ENCODE assay signal across 1 cellular context in genomic region chr6:21354805-21355238, GRCh38.
A peak's percentile ranks its signal among the peaks of the same experiment; 100 is the strongest.
TF ChIP-seq lines count a peak whose summit lies in the region.

No MANE protein-coding gene starts in this region.

TF ChIP-seq in HepG2, 621 proteins besides CTCF, POLR2A, EP300 and RAD21 (continued from another document and continues in another):
- TF ChIP-seq ZNF775 (CRISPR knock-in tag; IDR thresholded peaks at IDR 0.05; ENCODE audit: borderline replicate concordance) (no peak), TCF12 (IDR thresholded peaks at IDR 0.05) (no peak), TCF12 (CRISPR knock-in tag; IDR thresholded peaks at IDR 0.05) (no peak), ZNF496 (CRISPR knock-in tag; IDR thresholded peaks at IDR 0.05; ENCODE audit: insufficient replicate concordance) (no peak), ARID5B (CRISPR knock-in tag; IDR thresholded peaks at IDR 0.05) (peak; percentile 94), YEATS4 (CRISPR knock-in tag; IDR thresholded peaks at IDR 0.05; ENCODE audit: borderline replicate concordance) (peak; percentile 41; the same call in 1 of the 2 replicates), SPEN (CRISPR knock-in tag; IDR thresholded peaks at IDR 0.05; ENCODE audit: low read depth) (peak; percentile 31; the same call in 1 of the 2 replicates), KAT8 (CRISPR knock-in tag; IDR thresholded peaks at IDR 0.05) (peak; percentile 68), ZNF615 (CRISPR knock-in tag; IDR thresholded peaks at IDR 0.05; ENCODE audit: borderline replicate concordance) (no peak), KDM6A (CRISPR knock-in tag; IDR thresholded peaks at IDR 0.05; ENCODE audit: low read depth) (peak; percentile 59; the same call in 1 of the 2 replicates), SOX5 (CRISPR knock-in tag; IDR thresholded peaks at IDR 0.05; ENCODE audit: borderline replicate concordance) (peak; percentile 87), NCOR1 (IDR thresholded peaks at IDR 0.05; ENCODE audit: borderline replicate concordance, low read length) (peak; percentile 56; the same call in 1 of the 2 replicates), ZSCAN25 (CRISPR knock-in tag; IDR thresholded peaks at IDR 0.05) (peak; percentile 85), ATAD3A (CRISPR knock-in tag; IDR thresholded peaks at IDR 0.05) (no peak), FOXK1 (CRISPR knock-in tag; IDR thresholded peaks at IDR 0.05; ENCODE audit: borderline replicate concordance, low read depth) (peak; percentile 55; the same call in 1 of the 2 replicates), ZNF891 (CRISPR knock-in tag; IDR thresholded peaks at IDR 0.05) (no peak), RARA (CRISPR knock-in tag; IDR thresholded peaks at IDR 0.05) (peak; percentile 81), TBX2 (CRISPR knock-in tag; IDR thresholded peaks at IDR 0.05; ENCODE audit: borderline replicate concordance) (peak; percentile 38; the same call in 1 of the 2 replicates), HMG20B (CRISPR knock-in tag; conservative IDR thresholded peaks at IDR 0.05) (no peak), EHMT2 (IDR thresholded peaks at IDR 0.05; ENCODE audit: borderline replicate concordance, low read depth, low read length) (peak; percentile 48; the same call in 1 of the 2 replicates), GATAD2A (CRISPR knock-in tag; IDR thresholded peaks at IDR 0.05) (peak; percentile 65), POGZ (CRISPR knock-in tag; IDR thresholded peaks at IDR 0.05) (peak; percentile 53; the same call in 1 of the 2 replicates), SOX13 (IDR thresholded peaks at IDR 0.05) (no peak), SOX13 (CRISPR knock-in tag; conservative IDR thresholded peaks at IDR 0.05 in 1 of 2, IDR thresholded peaks at IDR 0.05 in 1 of 2) (peak in 1 of 2 experiments; percentile 58; a peak in 1 of 4 replicates), HNF1B (CRISPR knock-in tag; IDR thresholded peaks at IDR 0.05) (peak; percentile 69; the same call in 1 of the 2 replicates), PITX1 (CRISPR knock-in tag; IDR thresholded peaks at IDR 0.05) (peak; percentile 55; the same call in 1 of the 2 replicates), PHF21A (CRISPR knock-in tag; IDR thresholded peaks at IDR 0.05) (peak; percentile 61; the same call in 1 of the 2 replicates), PAXIP1 (CRISPR knock-in tag; conservative IDR thresholded peaks at IDR 0.05) (peak; percentile 80), HMGXB4 (CRISPR knock-in tag; IDR thresholded peaks at IDR 0.05; ENCODE audit: borderline replicate concordance in 1 of 2, low read depth in 1 of 2) (peak in 1 of 2 experiments; percentile 35; a peak in 1 of 4 replicates), ASH2L (IDR thresholded peaks at IDR 0.05; ENCODE audit: insufficient read length, low read depth, low read length) (peak; percentile 28), ZNF513 (CRISPR knock-in tag; conservative IDR thresholded peaks at IDR 0.05) (no peak)
- TF ChIP-seq, protein P1, sequence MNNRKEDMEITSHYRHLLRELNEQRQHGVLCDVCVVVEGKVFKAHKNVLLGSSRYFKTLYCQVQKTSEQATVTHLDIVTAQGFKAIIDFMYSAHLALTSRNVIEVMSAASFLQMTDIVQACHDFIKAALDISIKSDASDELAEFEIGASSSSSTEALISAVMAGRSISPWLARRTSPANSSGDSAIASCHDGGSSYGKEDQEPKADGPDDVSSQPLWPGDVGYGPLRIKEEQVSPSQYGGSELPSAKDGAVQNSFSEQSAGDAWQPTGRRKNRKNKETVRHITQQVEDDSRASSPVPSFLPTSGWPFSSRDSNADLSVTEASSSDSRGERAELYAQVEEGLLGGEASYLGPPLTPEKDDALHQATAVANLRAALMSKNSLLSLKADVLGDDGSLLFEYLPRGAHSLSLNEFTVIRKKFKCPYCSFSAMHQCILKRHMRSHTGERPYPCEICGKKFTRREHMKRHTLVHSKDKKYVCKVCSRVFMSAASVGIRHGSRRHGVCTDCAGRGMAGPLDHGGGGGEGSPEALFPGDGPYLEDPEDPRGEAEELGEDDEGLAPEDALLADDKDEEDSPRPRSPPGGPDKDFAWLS (CRISPR knock-in tag; IDR thresholded peaks at IDR 0.05; ENCODE audit: borderline replicate concordance) = no peak
- TF ChIP-seq, protein P2, sequence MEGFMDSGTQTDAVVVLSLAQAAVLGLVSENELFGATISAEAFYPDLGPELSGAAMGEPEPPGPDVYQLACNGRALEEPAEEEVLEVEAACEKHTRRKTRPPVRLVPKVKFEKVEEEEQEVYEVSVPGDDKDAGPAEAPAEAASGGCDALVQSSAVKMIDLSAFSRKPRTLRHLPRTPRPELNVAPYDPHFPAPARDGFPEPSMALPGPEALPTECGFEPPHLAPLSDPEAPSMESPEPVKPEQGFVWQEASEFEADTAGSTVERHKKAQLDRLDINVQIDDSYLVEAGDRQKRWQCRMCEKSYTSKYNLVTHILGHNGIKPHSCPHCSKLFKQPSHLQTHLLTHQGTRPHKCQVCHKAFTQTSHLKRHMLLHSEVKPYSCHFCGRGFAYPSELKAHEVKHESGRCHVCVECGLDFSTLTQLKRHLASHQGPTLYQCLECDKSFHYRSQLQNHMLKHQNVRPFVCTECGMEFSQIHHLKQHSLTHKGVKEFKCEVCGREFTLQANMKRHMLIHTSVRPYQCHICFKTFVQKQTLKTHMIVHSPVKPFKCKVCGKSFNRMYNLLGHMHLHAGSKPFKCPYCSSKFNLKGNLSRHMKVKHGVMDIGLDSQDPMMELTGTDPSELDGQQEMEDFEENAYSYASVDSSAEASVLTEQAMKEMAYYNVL (CRISPR knock-in tag; IDR thresholded peaks at IDR 0.05; ENCODE audit: borderline replicate concordance) = no peak; the same call in 1 of the 2 replicates
- TF ChIP-seq, protein P3, sequence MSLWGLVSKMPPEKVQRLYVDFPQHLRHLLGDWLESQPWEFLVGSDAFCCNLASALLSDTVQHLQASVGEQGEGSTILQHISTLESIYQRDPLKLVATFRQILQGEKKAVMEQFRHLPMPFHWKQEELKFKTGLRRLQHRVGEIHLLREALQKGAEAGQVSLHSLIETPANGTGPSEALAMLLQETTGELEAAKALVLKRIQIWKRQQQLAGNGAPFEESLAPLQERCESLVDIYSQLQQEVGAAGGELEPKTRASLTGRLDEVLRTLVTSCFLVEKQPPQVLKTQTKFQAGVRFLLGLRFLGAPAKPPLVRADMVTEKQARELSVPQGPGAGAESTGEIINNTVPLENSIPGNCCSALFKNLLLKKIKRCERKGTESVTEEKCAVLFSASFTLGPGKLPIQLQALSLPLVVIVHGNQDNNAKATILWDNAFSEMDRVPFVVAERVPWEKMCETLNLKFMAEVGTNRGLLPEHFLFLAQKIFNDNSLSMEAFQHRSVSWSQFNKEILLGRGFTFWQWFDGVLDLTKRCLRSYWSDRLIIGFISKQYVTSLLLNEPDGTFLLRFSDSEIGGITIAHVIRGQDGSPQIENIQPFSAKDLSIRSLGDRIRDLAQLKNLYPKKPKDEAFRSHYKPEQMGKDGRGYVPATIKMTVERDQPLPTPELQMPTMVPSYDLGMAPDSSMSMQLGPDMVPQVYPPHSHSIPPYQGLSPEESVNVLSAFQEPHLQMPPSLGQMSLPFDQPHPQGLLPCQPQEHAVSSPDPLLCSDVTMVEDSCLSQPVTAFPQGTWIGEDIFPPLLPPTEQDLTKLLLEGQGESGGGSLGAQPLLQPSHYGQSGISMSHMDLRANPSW (CRISPR knock-in tag; IDR thresholded peaks at IDR 0.05; ENCODE audit: borderline replicate concordance) = no peak
- TF ChIP-seq, protein P4, sequence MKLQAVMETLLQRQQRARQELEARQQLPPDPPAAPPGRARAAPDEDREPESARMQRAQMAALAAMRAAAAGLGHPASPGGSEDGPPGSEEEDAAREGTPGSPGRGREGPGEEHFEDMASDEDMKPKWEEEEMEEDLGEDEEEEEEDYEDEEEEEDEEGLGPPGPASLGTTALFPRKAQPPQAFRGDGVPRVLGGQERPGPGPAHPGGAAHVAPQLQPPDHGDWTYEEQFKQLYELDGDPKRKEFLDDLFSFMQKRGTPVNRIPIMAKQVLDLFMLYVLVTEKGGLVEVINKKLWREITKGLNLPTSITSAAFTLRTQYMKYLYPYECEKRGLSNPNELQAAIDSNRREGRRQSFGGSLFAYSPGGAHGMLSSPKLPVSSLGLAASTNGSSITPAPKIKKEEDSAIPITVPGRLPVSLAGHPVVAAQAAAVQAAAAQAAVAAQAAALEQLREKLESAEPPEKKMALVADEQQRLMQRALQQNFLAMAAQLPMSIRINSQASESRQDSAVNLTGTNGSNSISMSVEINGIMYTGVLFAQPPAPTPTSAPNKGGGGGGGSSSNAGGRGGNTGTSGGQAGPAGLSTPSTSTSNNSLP (IDR thresholded peaks at IDR 0.05; ENCODE audit: low read depth, low read length) = peak; percentile 33; the same call in 1 of the 2 replicates
